In genomic region chr14:34711169-34711568, GRCh38 we compare ENCODE assay signal across 8 cellular contexts. TPM values are rescaled to one million over a fixed set of nuclear protein-coding genes. Genes with fewer than 3 reads are reported as not detected.
A peak's percentile ranks its signal among the peaks of the same experiment; 100 is the strongest.
DNase-seq lines count a peak whose midpoint lies in the region; ATAC-seq and TF ChIP-seq lines count a peak whose summit lies in the region.

No MANE protein-coding gene starts in this region.

- TF ChIP-seq CTCF in DOHH2 (IDR thresholded peaks at IDR 0.05; ENCODE audit: low read depth, low read length, poor library complexity, severe bottlenecking) (no peak), tibial artery (IDR thresholded peaks at IDR 0.05) (no peak)

- H4K20me1 ChIP-seq in DOHH2 (ENCODE audit: control insufficient read depth, insufficient read depth, low read depth, low read length), result no peaks in the 10 kb centered on the region

- H3K27ac ChIP-seq in DOHH2 (ENCODE audit: low read depth, low read length) (peak overlapping the region; percentile 69), tibial artery (peak overlapping the region; percentile 95)

- no peaks in the 10 kb centered on the region for H3K9me2 ChIP-seq in DOHH2 (replicated peaks; ENCODE audit: control insufficient read depth, low read length)

- H3K4me2 ChIP-seq in DOHH2 (ENCODE audit: low read length), result peak overlapping the region; percentile 88

- intact Hi-C loops in tibial artery (cut with DNase I; ENCODE audit: low total_unique reads), result loop anchor here (10.0 kb wide), 1 partner anchor 164 kb away; the partner anchor contains the start of gene BAZ1A

- no peaks in the 10 kb centered on the region for H3K9me3 ChIP-seq in DOHH2 (ENCODE audit: control insufficient read depth, insufficient read depth, low read length)
- no peaks in the 10 kb centered on the region for H3K9me3 ChIP-seq in tibial artery

- ATAC-seq in HG02623 (IDR thresholded peaks at IDR 0.05; ENCODE audit: unreplicated experiment) (peak; percentile 36), GM21786 (IDR thresholded peaks at IDR 0.05; ENCODE audit: unreplicated experiment) (no peak)

- no peaks in the 10 kb centered on the region for H3K27me3 ChIP-seq in DOHH2 (ENCODE audit: control insufficient read depth, low read length)
- H3K27me3 ChIP-seq in tibial artery, result no peaks in the 10 kb centered on the region
- peaks cover 5% of the 10 kb centered on the region; the same call in 1 of the 2 replicates for H3K27me3 ChIP-seq in H7 (ENCODE audit: control insufficient read depth, insufficient read depth, low read length)

- H3K4me1 ChIP-seq in DOHH2 (ENCODE audit: control insufficient read depth, low read length) (peaks cover 60% of the 10 kb centered on the region), tibial artery (peaks cover 0 to 64% (median 20%) of the 10 kb centered on the region in 4 donors)

- H3K4me3 ChIP-seq in DOHH2 (ENCODE audit: low read length) (peak overlapping the region; percentile 86), tibial artery (peak overlapping the region; percentile 11 to 69), H7 (ENCODE audit: insufficient read depth, low read depth, low read length) (no peak overlapping the region)

- peaks cover 50% of the 10 kb centered on the region for H3K79me2 ChIP-seq in DOHH2 (ENCODE audit: control insufficient read depth, low read length)

- peaks cover 46% of the 10 kb centered on the region for H3K36me3 ChIP-seq in DOHH2 (ENCODE audit: control insufficient read depth, low read length)
- H3K36me3 ChIP-seq in tibial artery, result peaks cover 0 to 8% (median 4%) of the 10 kb centered on the region in 3 donors
- H3K36me3 ChIP-seq in H7 (replicated peaks; ENCODE audit: control insufficient read depth, insufficient read depth, low read length), result peaks cover 1% of the 10 kb centered on the region; the same call in 1 of the 2 replicates

- H3F3A ChIP-seq in DOHH2 (ENCODE audit: control insufficient read depth, insufficient read depth), result peaks cover 15% of the 10 kb centered on the region

- DNase-seq in NCI-H69 (lab: John Stamatoyannopoulos, UW), result peak; percentile 78
- DNase-seq in fibroblast of the conjunctiva (ENCODE audit: low read depth), result peak; percentile 86
- no peak for DNase-seq in tibial artery
- DNase-seq in T-helper 1 cell, result no peak
- no peak for DNase-seq in H7

RNA-seq across cellular contexts. Expression of gene CFL2, which starts 3.2 kb away (rescaled TPM):
- 14.8 and 19.3 TPM in 2 replicates for total RNA-seq in H7 (2014; rRNA removed; shearing (Covaris generic))

Comparison
In these comparisons a context has a peak if more than half of its experiments do, and no peak if none do; other contexts are left out.
1. DNase-seq: peak in NCI-H69 (single experiment) and fibroblast of the conjunctiva (single experiment); none in tibial artery (0 of 2), T-helper 1 cell (0 of 5) and H7 (single experiment).